Comparison of ENCODE assay signal across 8 cellular contexts in the genomic region with DNA sequence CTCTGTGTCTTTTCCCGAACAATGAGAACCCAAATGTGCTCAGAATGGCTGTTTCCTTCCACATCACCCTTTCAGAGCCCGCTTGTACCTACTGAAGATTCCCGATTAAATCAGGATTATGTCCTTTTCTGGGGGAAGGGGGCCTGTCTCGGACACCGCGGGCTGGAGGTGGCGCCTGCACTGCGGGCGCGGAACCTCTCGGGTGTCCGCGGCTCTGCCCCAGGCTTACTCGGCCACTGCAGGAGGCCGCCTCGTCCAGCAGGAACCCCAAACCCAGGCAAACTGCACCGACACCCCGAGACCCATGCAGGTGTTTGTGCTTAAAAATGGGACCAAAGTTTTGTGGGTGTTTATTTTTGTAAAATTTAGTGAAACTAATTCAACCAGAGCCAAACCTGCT.
"Had no signal": no experiment of that assay in that cellular context is flagged by ENCODE, and none has a peak within 500 bp of the region (broad histone marks: within the 10 kb centered on the region; RNA-seq: fewer than 3 reads in every experiment).

No MANE protein-coding gene starts in this region.

- H3K27ac ChIP-seq: HL-60, KMS-11 had no signal

- H3K4me2 ChIP-seq: KMS-11 had no signal

- ATAC-seq: HepG2, K562 had no signal

- H3K4me3 ChIP-seq: K562 had no signal

- DNase-seq: IMR-90, KBM-7, KG1 had no signal

- H3K9me3 Mint-ChIP-seq: IgD-negative memory B cell had no signal

- H3K4me3 Mint-ChIP-seq: IgD-negative memory B cell had no signal
